Comparison of ENCODE assay signal across 1 cellular context in genomic region chr4:2333356-2333841, GRCh38.
TF ChIP-seq lines count a peak whose summit lies in the region.

No MANE protein-coding gene starts in this region.

TF ChIP-seq in GM12878, 131 proteins besides CTCF, POLR2A, EP300 and RAD21 (continued from another document):
- TF ChIP-seq FOXM1 (IDR thresholded peaks at IDR 0.05; ENCODE audit: low read depth, low read length): no peak
- no peak for TF ChIP-seq CUX1 (IDR thresholded peaks at IDR 0.05; ENCODE audit: insufficient replicate concordance, low read depth, low read length)
- no peak for TF ChIP-seq LARP7 (IDR thresholded peaks at IDR 0.05)
- no peak for TF ChIP-seq ESRRA (IDR thresholded peaks at IDR 0.05; ENCODE audit: low read length)
- TF ChIP-seq HDAC2 (IDR thresholded peaks at IDR 0.05): no peak
- TF ChIP-seq NKRF (conservative IDR thresholded peaks at IDR 0.05): no peak
- TF ChIP-seq RAD51 (IDR thresholded peaks at IDR 0.05): no peak
- TF ChIP-seq NFYA (IDR thresholded peaks at IDR 0.05; ENCODE audit: borderline replicate concordance, low read depth, low read length): no peak
- TF ChIP-seq ZNF274 (IDR thresholded peaks at IDR 0.05; ENCODE audit: insufficient read depth, insufficient read length): no peak
- TF ChIP-seq EED (IDR thresholded peaks at IDR 0.05; ENCODE audit: low read depth): no peak
- no peak for TF ChIP-seq YY1 (IDR thresholded peaks at IDR 0.05; ENCODE audit: low read depth, low read length)
- no peak for TF ChIP-seq HDAC6 (IDR thresholded peaks at IDR 0.05; ENCODE audit: unreplicated experiment)
- no peak for TF ChIP-seq CBX3 (IDR thresholded peaks at IDR 0.05; ENCODE audit: borderline replicate concordance, low read depth)
- TF ChIP-seq CBFB (IDR thresholded peaks at IDR 0.05; ENCODE audit: low read depth): no peak
- TF ChIP-seq DPF2 (IDR thresholded peaks at IDR 0.05): no peak
- TF ChIP-seq NBN (IDR thresholded peaks at IDR 0.05): no peak
- TF ChIP-seq POU2F2 (IDR thresholded peaks at IDR 0.05; ENCODE audit: borderline replicate concordance, low read depth, low read length): no peak
- no peak for TF ChIP-seq MXI1 (IDR thresholded peaks at IDR 0.05; ENCODE audit: low read depth, low read length)
- TF ChIP-seq GATAD2B (conservative IDR thresholded peaks at IDR 0.05; ENCODE audit: low read depth): 0 out of 2 replicates have a peak, but pooled peaks have one; percentile 52
- 0 out of 2 replicates have a peak, but pooled peaks have one; percentile 6 for TF ChIP-seq TCF12 (IDR thresholded peaks at IDR 0.05; ENCODE audit: low read depth, low read length)
- no peak for TF ChIP-seq MTA3 (IDR thresholded peaks at IDR 0.05; ENCODE audit: borderline replicate concordance, low read length)
- no peak for TF ChIP-seq SMAD5 (IDR thresholded peaks at IDR 0.05; ENCODE audit: low read depth)
- peak; percentile 61; the same call in 1 of the 2 replicates for TF ChIP-seq SPI1 (IDR thresholded peaks at IDR 0.05; ENCODE audit: borderline replicate concordance, insufficient read depth, low read depth, low read length)
- no peak for TF ChIP-seq POLR2AphosphoS5 (IDR thresholded peaks at IDR 0.05; ENCODE audit: low read length)
- no peak for TF ChIP-seq IKZF2 (IDR thresholded peaks at IDR 0.05)
